26 cellular contexts compared by ENCODE assay signal in the genomic region with DNA sequence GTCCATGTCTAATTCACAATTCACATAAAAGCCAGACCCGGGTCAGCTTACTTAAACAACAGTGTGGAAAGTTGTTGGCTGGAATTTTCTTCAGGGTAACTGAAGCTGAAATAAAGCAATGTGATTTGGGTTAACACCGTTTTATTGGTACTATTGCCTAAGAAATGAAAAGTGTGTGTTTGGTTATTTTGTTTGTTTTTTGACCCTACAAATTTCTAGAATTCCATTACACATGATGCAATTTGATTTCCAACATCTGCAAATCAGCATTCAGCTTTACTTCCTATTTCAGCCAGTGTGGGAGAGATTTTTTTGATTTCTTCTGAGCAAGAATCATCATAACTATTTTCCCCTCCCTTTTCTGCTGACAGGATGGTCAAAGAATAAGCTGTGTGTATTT. TPM values are rescaled to one million over a fixed set of nuclear protein-coding genes. Genes with fewer than 3 reads are reported as not detected.
DNase-seq lines count a peak whose midpoint lies in the region; ATAC-seq and TF ChIP-seq lines count a peak whose summit lies in the region.
"Had no signal": no experiment of that assay in that cellular context is flagged by ENCODE, and none has a peak within 500 bp of the region (broad histone marks: within the 10 kb centered on the region; RNA-seq: fewer than 3 reads in every experiment).

No MANE protein-coding gene starts in this region.

- no peaks in the 10 kb centered on the region for H3K36me3 ChIP-seq in breast epithelium
- H3K36me3 ChIP-seq: ascending aorta, upper lobe of left lung had no signal

- intact Hi-C loops in breast epithelium (cut with DNase I; ENCODE audit: low total_unique reads) = no loop called here

- TF ChIP-seq CTCF in breast epithelium (IDR thresholded peaks at IDR 0.05) (no peak), GM13976 (IDR thresholded peaks at IDR 0.05; ENCODE audit: borderline replicate concordance, control extremely low read depth, extremely low read depth, insufficient read depth, missing control alignments) (no peak)

- peak; percentile 35 for DNase-seq in GM03348 (ENCODE audit: low spot score)
- no peak for DNase-seq in breast epithelium (ENCODE audit: low spot score in 2 of 2)
- peak; percentile 32 for DNase-seq in fibroblast of the conjunctiva (ENCODE audit: low read depth)
- DNase-seq in skeletal muscle cell (ENCODE audit: low read depth) = peak; percentile 18
- no peak for DNase-seq in GM13976 (ENCODE audit: low spot score)
- DNase-seq in AML-193 (lab: John Stamatoyannopoulos, UW) = no peak
- no peak for DNase-seq in AG08396 (ENCODE audit: low spot score)
- DNase-seq: activated B cell treated with CpG ODN at 0.5 μM for 24 hours; activated CD4-positive, alpha-beta T cell treated with anti-CD3 and anti-CD28 coated beads, Interleukin-2, amount 10 ng/mL, durations not matched to agents 7 days and 5 days; activated effector memory CD4-positive, alpha-beta T cell treated with Interleukin-2 at 50 U/mL for 16 hours; activated T-cell treated with anti-CD3 and anti-CD28 coated beads, Interleukin-2, amount 50 U/mL, for 1 hour; CD4-positive, alpha-beta T cell; central memory CD4-positive, alpha-beta T cell; islet precursor cell; Kasumi-1; left ventricle myocardium superior; naive B cell; NCI-H1048; NCI-H2107; NCI-H345 had no signal

- H3K27me3 ChIP-seq in breast epithelium = no peaks in the 10 kb centered on the region

- in situ Hi-C loops in GM13976 (cut with MboI; ENCODE audit: low sequenced_read_pairs, unreplicated experiment) = no loop called here

- no peak overlapping the region for H3K4me3 ChIP-seq in breast epithelium
- H3K4me3 ChIP-seq in skeletal muscle cell (ENCODE audit: low read depth, low read length) = no peak overlapping the region
- H3K4me3 ChIP-seq: ascending aorta, upper lobe of left lung had no signal

- no peak for ATAC-seq in HG03457 (IDR thresholded peaks at IDR 0.05; ENCODE audit: unreplicated experiment)
- ATAC-seq: left ventricle myocardium superior; Right ventricle myocardium inferior; SK-N-SH treated with all-trans-retinoic acid at 6 μM for 48 hours; stimulated activated effector memory CD8-positive, alpha-beta T cell treated with anti-CD3 and anti-CD28 coated beads, Interleukin-12 subunit alpha, Interleukin-12 subunit beta, amount 100 ng/mL, for 72 hours had no signal

- H3K4me1 ChIP-seq in breast epithelium = peaks cover 6 to 8% of the 10 kb centered on the region in 2 donors
- H3K4me1 ChIP-seq: ascending aorta had no signal

- no peaks in the 10 kb centered on the region for H3K9me3 ChIP-seq in breast epithelium
- H3K9me3 ChIP-seq: ascending aorta, upper lobe of left lung had no signal

- peak overlapping the region; percentile 10 to 44 for H3K27ac ChIP-seq in breast epithelium
- H3K27ac ChIP-seq: ascending aorta, upper lobe of left lung had no signal

- no peak for TF ChIP-seq POLR2A in breast epithelium (IDR thresholded peaks at IDR 0.05)

RNA-seq across cellular contexts. Expression of gene CLMN, which starts 45.7 kb away (rescaled TPM):
- total RNA-seq in breast epithelium = 10 to 100 TPM; 23.7 to 73.6 (median 48.5) TPM

Comparison
In these comparisons a context has a peak if more than half of its experiments do, and no peak if none do; other contexts are left out.
1. DNase-seq: peak in GM03348 (single experiment), fibroblast of the conjunctiva (single experiment) and skeletal muscle cell (single experiment); none in breast epithelium (0 of 2), GM13976 (single experiment), AML-193 (0 of 2) and AG08396 (single experiment).